8 cellular contexts compared by ENCODE assay signal in the genomic region with DNA sequence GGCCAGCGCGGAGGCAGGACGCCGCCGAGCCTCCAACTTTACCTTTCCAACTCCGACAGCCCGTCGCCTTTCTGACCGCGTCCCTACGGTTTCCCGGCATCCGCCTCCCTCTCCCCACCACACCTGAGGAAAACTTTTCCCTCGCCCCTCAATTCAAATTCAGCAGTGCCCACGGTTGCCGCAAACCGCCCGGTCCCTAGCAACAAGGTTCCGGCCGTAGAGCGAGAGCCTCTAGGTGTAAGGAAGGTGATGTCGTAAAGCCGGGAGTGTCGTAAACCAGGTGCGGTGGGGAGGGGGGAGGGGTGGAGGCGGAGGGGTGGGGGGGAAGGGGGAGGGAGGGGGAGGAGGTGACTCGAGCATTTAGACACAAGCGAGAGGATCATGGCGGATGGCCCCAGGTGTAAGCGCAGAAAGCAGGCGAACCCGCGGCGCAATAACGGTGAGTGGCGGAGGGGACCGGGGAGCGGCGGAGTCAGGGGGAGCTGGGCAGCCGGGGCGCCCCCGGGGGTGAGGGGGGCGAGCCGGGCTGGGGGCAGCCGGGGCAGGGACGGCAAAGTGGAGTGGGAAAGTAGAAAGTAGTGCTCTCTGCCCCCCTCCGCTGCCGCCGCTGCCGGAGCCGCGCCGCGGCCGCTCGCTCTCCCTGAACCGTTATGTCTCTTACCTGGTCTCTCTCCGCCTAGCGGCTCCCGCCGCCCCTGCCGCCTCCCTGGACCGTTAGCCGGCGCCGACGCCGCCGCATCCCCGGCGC. TPM values are rescaled to one million over a fixed set of nuclear protein-coding genes. Genes with fewer than 3 reads are reported as not detected.
DNase-seq lines count a peak whose midpoint lies in the region; ATAC-seq and TF ChIP-seq lines count a peak whose summit lies in the region.

A gene (plus strand): TSS at position 363 of the 748 bp plus-strand sequence. CDS start 19 bp downstream, at position 382.

- H3K9me3 ChIP-seq in HUES48 (ENCODE audit: control insufficient read depth, insufficient read depth, low read length) (no peaks in the 10 kb centered on the region), NT2/D1 (ENCODE audit: insufficient read depth, low read length) (no peaks in the 10 kb centered on the region), mucosa of stomach (ENCODE audit: control insufficient read depth, low read length) (no peaks in the 10 kb centered on the region)

- peaks cover 63% of the 10 kb centered on the region for H3K27me3 ChIP-seq in HUES48 (ENCODE audit: control insufficient read depth, insufficient read depth, low read length)
- H3K27me3 ChIP-seq in NT2/D1 (ENCODE audit: insufficient read depth, insufficient read length), result peaks cover 19% of the 10 kb centered on the region
- H3K27me3 ChIP-seq in mucosa of stomach (ENCODE audit: control insufficient read depth, insufficient read depth, low read length), result peaks cover 27% of the 10 kb centered on the region

- peak within 1 kb of the TSS; percentile 99 for H3K4me3 ChIP-seq in HUES48 (ENCODE audit: low read depth, low read length)
- peak within 1 kb of the TSS; percentile 84 for H3K4me3 ChIP-seq in NT2/D1 (ENCODE audit: insufficient read length, low read depth)
- H3K4me3 ChIP-seq in mucosa of stomach (ENCODE audit: low read length), result peak within 1 kb of the TSS; percentile 92

- peak; percentile 25 for ATAC-seq in GM21367 (IDR thresholded peaks at IDR 0.05; ENCODE audit: unreplicated experiment)

- DNase-seq in Caki2 (ENCODE audit: low read depth), result peak; percentile 92
- peak; percentile 79 for DNase-seq in NT2/D1 (ENCODE audit: low read depth, low spot score)
- DNase-seq in activated T-cell treated with anti-CD3 and anti-CD28 coated beads for 4 hours, result peak; percentile 90
- DNase-seq in erythroblast (lab: John Stamatoyannopoulos, UW), result peak; percentile 83 to 88
- peak; percentile 69 to 78 for DNase-seq in stimulated activated CD8-positive, alpha-beta memory T cell treated with anti-CD3 and anti-CD28 coated beads, Interleukin-7, amount 100 ng/mL, for 1 hour (ENCODE audit: low read depth in 2 of 2)

- in situ Hi-C loops in Caki2 (cut with HindIII; ENCODE audit: low pct_unique_long_range_greater_than_20kb, low sequenced_read_pairs), result no loop called here

- H3K9ac ChIP-seq in HUES48 (ENCODE audit: low read depth, low read length) (peak within 1 kb of the TSS; percentile 65; the same call in 1 of the 2 replicates), NT2/D1 (ENCODE audit: insufficient read length, low read depth) (peak within 1 kb of the TSS; percentile 81), mucosa of stomach (ENCODE audit: low read length) (peak within 1 kb of the TSS; percentile 78)

- peak; percentile 36 for TF ChIP-seq POLR2A in erythroblast (IDR thresholded peaks at IDR 0.05; ENCODE audit: low read length)

- peak within 1 kb of the TSS; percentile 61 for H3K27ac ChIP-seq in HUES48 (ENCODE audit: low read depth, low read length)

- H3K36me3 ChIP-seq in HUES48 (ENCODE audit: control insufficient read depth, insufficient read depth, low read length) (no peaks in the 10 kb centered on the region), NT2/D1 (ENCODE audit: insufficient read depth, insufficient read length, low read length) (no peaks in the 10 kb centered on the region), mucosa of stomach (ENCODE audit: control insufficient read depth, insufficient read depth, low read length) (no peaks in the 10 kb centered on the region)

- H3K4me1 ChIP-seq in HUES48 (ENCODE audit: control insufficient read depth, insufficient read depth, low read length) (peaks cover 13% of the 10 kb centered on the region; the same call in 1 of the 2 replicates), NT2/D1 (ENCODE audit: insufficient read depth, insufficient read length) (no peaks in the 10 kb centered on the region), mucosa of stomach (ENCODE audit: control insufficient read depth, insufficient read depth, low read length) (peaks cover 10% of the 10 kb centered on the region)

RNA-seq across cellular contexts. Expression of the gene that starts here (rescaled TPM):
- total RNA-seq in Caki2 (2014; rRNA removed; shearing (Covaris generic); ENCODE audit: low replicate concordance), result 10.3 and 20.4 TPM in 2 replicates

Comparison
In these comparisons a context has a peak if more than half of its experiments do, and no peak if none do; other contexts are left out.
1. Peak in every context shown above with its lines: DNase-seq, ATAC-seq, H3K4me3 ChIP-seq and H3K27ac ChIP-seq.